ENCODE assay signal across 9 cellular contexts in the genomic region with DNA sequence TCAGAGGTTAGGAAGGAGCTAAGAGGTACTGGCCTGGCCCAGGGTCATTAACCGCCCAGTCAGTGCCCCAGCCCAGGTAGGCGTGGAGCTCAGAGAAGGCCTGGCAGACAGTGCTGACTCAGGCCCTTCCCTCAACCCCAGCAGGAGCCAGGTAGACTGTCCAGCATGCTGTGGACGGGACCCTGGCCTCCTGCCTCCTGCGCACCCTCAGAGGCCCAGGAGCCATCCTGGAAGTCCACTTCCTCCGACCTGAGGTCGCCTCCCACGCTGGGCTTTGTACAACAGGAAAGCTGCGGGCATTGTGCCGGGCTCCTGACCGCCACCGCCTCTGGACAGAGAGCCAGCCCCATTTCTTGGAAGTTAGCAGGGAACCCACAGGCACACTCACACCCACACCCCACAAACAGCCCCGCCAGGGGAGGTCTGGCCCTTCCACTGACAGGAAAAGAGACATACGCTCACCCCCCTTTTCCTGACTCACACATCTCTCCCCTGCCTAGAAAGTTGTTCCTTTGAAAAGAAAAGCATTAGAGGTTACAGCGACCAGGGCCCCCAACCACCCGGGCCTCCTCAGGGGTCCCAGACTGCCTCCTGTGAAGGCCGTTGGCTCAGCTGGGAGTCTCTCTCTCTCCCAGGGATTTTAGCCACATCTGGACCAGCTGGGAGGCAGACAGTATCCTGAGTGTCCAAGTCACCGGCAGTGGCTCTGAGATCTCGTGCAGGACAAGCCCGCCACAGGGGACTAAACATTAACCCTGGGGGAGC. TPM values are rescaled to one million over a fixed set of nuclear protein-coding genes. Genes with fewer than 3 reads are reported as not detected.
DNase-seq lines count a peak whose midpoint lies in the region; ATAC-seq and TF ChIP-seq lines count a peak whose summit lies in the region.
"Had no signal": no experiment of that assay in that cellular context is flagged by ENCODE, and none has a peak within 500 bp of the region (broad histone marks: within the 10 kb centered on the region; RNA-seq: fewer than 3 reads in every experiment).

No MANE protein-coding gene starts in this region.

- BruUV-seq in A673 (replicated peaks; lab: Mats Ljungman, UMichigan) (no TSS peak), PC-3 (replicated peaks; lab: Mats Ljungman, UMichigan) (no TSS peak)

- H2AFZ ChIP-seq in PC-3 (ENCODE audit: low read length): no peak overlapping the region

- H3K9ac ChIP-seq in PC-3 (ENCODE audit: low read length): no peak overlapping the region

- no peak for DNase-seq in A673 (ENCODE audit: low spot score)
- no peak for DNase-seq in PC-3
- peak in 1 of 3 donors; percentile 44 for DNase-seq in effector memory CD4-positive, alpha-beta T cell
- peak in 1 of 10 donors; percentile 45 for DNase-seq in naive thymus-derived CD8-positive, alpha-beta T cell
- no peak for DNase-seq in HuH-7.5 (ENCODE audit: low spot score)
- no peak for DNase-seq in KG1 (lab: John Stamatoyannopoulos, UW)
- no peak for DNase-seq in GM19238 (ENCODE audit: insufficient read length, low spot score)
- DNase-seq: T1000 had no signal

- H3K27ac ChIP-seq in A673 (ENCODE audit: low read depth, low read length, poor library complexity, severe bottlenecking) (peak overlapping the region; percentile 62), PC-3 (ENCODE audit: low read length) (no peak overlapping the region)
- peak overlapping the region; percentile 47 for H3K27ac ChIP-seq in effector memory CD4-positive, alpha-beta T cell (ENCODE audit: insufficient read depth, low read length, poor library complexity, severe bottlenecking)

- intact Hi-C loops in A673 (cut with micrococcal nuclease; ENCODE audit: unreplicated experiment): no loop called here
- intact Hi-C loops in PC-3 (cut with micrococcal nuclease): no loop called here

- H3K4me1 Mint-ChIP-seq in naive thymus-derived CD8-positive, alpha-beta T cell: peaks cover 16 to 56% (median 50%) of the 10 kb centered on the region in 4 donors

- H3K4me3 Mint-ChIP-seq in naive thymus-derived CD8-positive, alpha-beta T cell: peak overlapping the region in 9 of 10 donors; percentile 12 to 73 (median 46)

- H3K9me2 ChIP-seq in PC-3 (replicated peaks; ENCODE audit: low read length): no peaks in the 10 kb centered on the region

- H3F3A ChIP-seq in PC-3 (ENCODE audit: low read length, unreplicated experiment): no peaks in the 10 kb centered on the region

- peak; percentile 24; the same call in 1 of the 2 replicates for ATAC-seq in PC-3
- peak; percentile 16 to 27 for ATAC-seq in naive thymus-derived CD8-positive, alpha-beta T cell
- ATAC-seq in HG02981 (IDR thresholded peaks at IDR 0.05; ENCODE audit: unreplicated experiment): no peak

- H3K4me3 ChIP-seq in A673 (ENCODE audit: low read depth, low read length, poor library complexity, severe bottlenecking) (no peak overlapping the region), PC-3 (ENCODE audit: low read length) (no peak overlapping the region)
- no peak overlapping the region for H3K4me3 ChIP-seq in effector memory CD4-positive, alpha-beta T cell (ENCODE audit: insufficient read depth, low read depth, low read length, poor library complexity, severe bottlenecking)

- CTCF ChIA-PET in A673 (lab: Charles Lee): no interaction called here
- CTCF ChIA-PET in PC-3 (lab: Charles Lee): interaction anchor here (2.0 kb wide), 1 partner anchor 31 kb away, joined by 5 read pairs; no protein-coding TSS in a partner anchor

- peaks cover 31% of the 10 kb centered on the region for H3K4me1 ChIP-seq in A673 (ENCODE audit: insufficient read depth, low read length, poor library complexity, severe bottlenecking)
- no peaks in the 10 kb centered on the region for H3K4me1 ChIP-seq in PC-3 (ENCODE audit: insufficient read depth, low read length)
- peaks cover 53% of the 10 kb centered on the region for H3K4me1 ChIP-seq in effector memory CD4-positive, alpha-beta T cell (ENCODE audit: control insufficient read depth, insufficient read depth, low read length, poor library complexity, severe bottlenecking)

- H3K9me3 ChIP-seq in A673 (ENCODE audit: low read depth, low read length, poor library complexity, severe bottlenecking) (no peaks in the 10 kb centered on the region), PC-3 (ENCODE audit: low read length) (no peaks in the 10 kb centered on the region)
- no peaks in the 10 kb centered on the region for H3K9me3 ChIP-seq in effector memory CD4-positive, alpha-beta T cell (ENCODE audit: control insufficient read depth, low read length)

- H3K9me3 Mint-ChIP-seq in naive thymus-derived CD8-positive, alpha-beta T cell: no peaks in the 10 kb centered on the region

- no peak overlapping the region for H3K4me2 ChIP-seq in PC-3 (ENCODE audit: low read length)

- peaks cover 16% of the 10 kb centered on the region for H3K36me3 ChIP-seq in A673 (ENCODE audit: insufficient read depth, low read length, poor library complexity, severe bottlenecking)
- peaks cover 2% of the 10 kb centered on the region; the same call in 1 of the 2 replicates for H3K36me3 ChIP-seq in PC-3 (ENCODE audit: low read depth, low read length)
- H3K36me3 ChIP-seq in effector memory CD4-positive, alpha-beta T cell (ENCODE audit: control insufficient read depth, insufficient read depth, low read length): peaks cover 41% of the 10 kb centered on the region

- peak overlapping the region; percentile 1 to 89 (median 58) for H3K27ac Mint-ChIP-seq in naive thymus-derived CD8-positive, alpha-beta T cell

- no peaks in the 10 kb centered on the region for H3K27me3 ChIP-seq in A673 (replicated peaks; ENCODE audit: insufficient read depth, low read depth, low read length, poor library complexity)
- no peaks in the 10 kb centered on the region for H3K27me3 ChIP-seq in PC-3 (ENCODE audit: low read length)
- H3K27me3 ChIP-seq in effector memory CD4-positive, alpha-beta T cell (replicated peaks; ENCODE audit: control insufficient read depth, insufficient read depth, low read length, poor library complexity, severe bottlenecking): no peaks in the 10 kb centered on the region

- H3K36me3 Mint-ChIP-seq in naive thymus-derived CD8-positive, alpha-beta T cell: peaks cover 0 to 18% (median 4%) of the 10 kb centered on the region in 3 donors

- H4K20me1 ChIP-seq in PC-3 (ENCODE audit: low read length): no peaks in the 10 kb centered on the region

- no peaks in the 10 kb centered on the region for H3K27me3 Mint-ChIP-seq in naive thymus-derived CD8-positive, alpha-beta T cell

- TF ChIP-seq CTCF in A673 (conservative IDR thresholded peaks at IDR 0.05; ENCODE audit: low read depth, low read length): no peak
- no peak for TF ChIP-seq CTCF in PC-3 (conservative IDR thresholded peaks at IDR 0.05; ENCODE audit: low read depth, low read length)

- H3K79me2 ChIP-seq in PC-3 (ENCODE audit: low read length): peaks cover 26% of the 10 kb centered on the region

- POLR2A ChIA-PET in A673 (lab: Charles Lee; ENCODE audit: low non-redundant PET): no interaction called here
- POLR2A ChIA-PET in PC-3 (lab: Charles Lee; ENCODE audit: unreplicated experiment): no interaction called here
- POLR2A ChIA-PET in naive thymus-derived CD8-positive, alpha-beta T cell (lab: Charles Lee): interaction anchor here (1.2 to 7.4 kb wide), 8 partner anchors 10 to 83 kb away, joined by 3 to 40 read pairs (median 4); a partner anchor contains a TSS

RNA-seq across cellular contexts. Expression of a gene that starts 7.7 kb away (rescaled TPM):
- total RNA-seq in A673 (2021) (40.1 and 42.3 TPM in 2 replicates), PC-3 (2014; rRNA removed) (30.5 and 32.2 TPM in 2 replicates)
- total RNA-seq in naive thymus-derived CD8-positive, alpha-beta T cell: 10 to 100 TPM; 93.7 to 99.9 TPM
- 10 to 100 TPM; 14.1 to 35.5 (median 29.4) TPM for polyA plus RNA-seq in naive thymus-derived CD8-positive, alpha-beta T cell

RNA-seq across cellular contexts. Expression of a gene that starts 50.4 kb away (rescaled TPM):
- total RNA-seq in A673 (2021) (1.8 and 2.6 TPM in 2 replicates), PC-3 (2014; rRNA removed) (not detected in 2 replicates)
- 1 to 10 TPM; 4.1 to 4.9 TPM for total RNA-seq in naive thymus-derived CD8-positive, alpha-beta T cell
- polyA plus RNA-seq in naive thymus-derived CD8-positive, alpha-beta T cell: not detected

RNA-seq across cellular contexts. Expression of a gene that starts 51.6 kb away (rescaled TPM):
- 2.8 and 3.4 TPM in 2 replicates for total RNA-seq in A673 (2021)
- 0.46 and 0.47 TPM in 2 replicates for total RNA-seq in PC-3 (2014; rRNA removed)
- total RNA-seq in naive thymus-derived CD8-positive, alpha-beta T cell: 1 to 10 TPM; 1.3 to 1.6 TPM
- not detected for polyA plus RNA-seq in naive thymus-derived CD8-positive, alpha-beta T cell
